In the genomic region with DNA sequence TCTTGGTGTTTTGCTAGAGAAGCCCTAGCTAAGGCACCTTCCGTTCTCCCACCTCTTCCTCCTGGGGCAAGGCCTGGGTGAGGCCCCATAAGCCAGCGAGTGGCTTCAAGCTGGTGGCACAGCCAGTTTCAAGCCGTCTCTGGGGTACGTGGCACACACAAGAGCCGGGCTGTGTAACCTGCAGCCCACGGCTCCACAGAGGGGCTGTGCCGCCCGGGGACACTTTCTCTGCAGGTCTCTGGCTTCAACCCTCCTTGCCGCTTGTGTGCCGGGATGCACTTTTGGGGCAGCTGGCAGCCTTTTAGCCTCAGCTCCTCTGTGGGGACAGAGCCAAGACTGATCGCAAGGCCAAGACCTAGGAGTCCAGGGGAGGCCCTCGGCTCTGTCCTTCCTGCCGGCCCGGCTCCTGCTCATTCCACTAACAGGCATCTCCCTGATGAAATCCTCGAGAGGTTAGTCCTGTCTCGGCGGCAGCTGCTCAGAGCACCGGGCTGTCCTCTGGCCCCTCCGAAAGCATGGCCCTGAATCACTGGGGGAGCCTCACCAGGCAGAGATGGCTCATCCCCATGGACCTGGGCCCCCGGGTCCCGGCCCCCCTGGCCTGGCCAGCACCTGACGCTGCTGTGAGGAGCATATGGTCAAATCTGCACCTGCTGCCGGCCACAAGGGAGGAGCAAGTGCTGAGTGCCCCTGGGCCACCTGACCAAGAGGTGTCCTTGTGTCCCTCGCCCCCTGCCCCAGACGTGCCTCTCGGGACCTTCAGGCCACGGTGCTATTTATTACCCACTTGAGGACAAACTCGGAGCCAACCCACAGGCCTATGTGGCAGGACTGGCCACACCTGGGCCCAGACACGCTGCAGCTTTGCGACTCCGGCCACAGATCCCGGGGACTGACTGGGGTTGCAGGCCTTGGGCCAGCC, we compare ENCODE assay signal across 20 cellular contexts.
DNase-seq lines count a peak whose midpoint lies in the region; FAIRE-seq and TF ChIP-seq lines count a peak whose summit lies in the region.
"Had no signal": no experiment of that assay in that cellular context is flagged by ENCODE, and none has a peak within 500 bp of the region (broad histone marks: within the 10 kb centered on the region; RNA-seq: fewer than 3 reads in every experiment).

No MANE protein-coding gene starts in this region.

- H2BK12ac ChIP-seq in neuronal stem cell (ENCODE audit: low read length): no peak overlapping the region

- H2BK15ac ChIP-seq in neuronal stem cell (ENCODE audit: low read length): no peak overlapping the region

- H4K8ac ChIP-seq in neuronal stem cell (ENCODE audit: low read depth, low read length): peak overlapping the region; percentile 17

- H3K27ac ChIP-seq in endodermal cell (ENCODE audit: low read depth, low read length) (no peak overlapping the region), neuronal stem cell (replicated peaks; ENCODE audit: low read length) (no peak overlapping the region)
- H3K27ac ChIP-seq: adrenal gland, C4-2B, foreskin keratinocyte, neural progenitor cell had no signal

- H3K27me3 ChIP-seq in endodermal cell (ENCODE audit: control insufficient read depth, insufficient read depth, low read length, poor library complexity, severe bottlenecking): no peaks in the 10 kb centered on the region
- peaks cover 0 to 20% (median 0%) of the 10 kb centered on the region in 3 experiments for H3K27me3 ChIP-seq in neuronal stem cell (ENCODE audit: control insufficient read depth in 3 of 3, insufficient read depth in 3 of 3, low read depth in 1 of 3, low read length in 3 of 3)
- H3K27me3 ChIP-seq: adrenal gland, foreskin keratinocyte, neural progenitor cell had no signal

- peak; percentile 9 for DNase-seq in 8988T
- peak; percentile 30 for DNase-seq in CD14-positive monocyte (ENCODE audit: low spot score)
- DNase-seq in endodermal cell: peak; percentile 42
- no peak for DNase-seq in neuronal stem cell (ENCODE audit: low spot score)
- DNase-seq in C1 segment of cervical spinal cord (lab: John Stamatoyannopoulos, UW): no peak
- DNase-seq in SHP77 treated with DMSO at 0.1 percent for 48 hours (lab: John Stamatoyannopoulos, UW): no peak
- no peak for DNase-seq in HTR-8/SVneo (ENCODE audit: insufficient read length, low spot score)
- DNase-seq in NCI-H2227 (lab: John Stamatoyannopoulos, UW; ENCODE audit: unreplicated experiment): no peak
- DNase-seq: activated T-cell treated with anti-CD3 and anti-CD28 coated beads, Interleukin-2, amount 50 U/mL, for 4 hours; foreskin keratinocyte; H7; mesenchymal stem cell; NCI-H1417 treated with DMSO at 0.1 percent for 48 hours; NCI-H2227 treated with DMSO at 0.1 percent for 48 hours; NK-92 treated with Interleukin-12 subunit alpha and Interleukin-12 subunit beta, amount 100 ng/mL, for 24 hours had no signal

- peaks cover 1% of the 10 kb centered on the region for H3K79me1 ChIP-seq in neuronal stem cell (ENCODE audit: low read depth, low read length)

- no peak overlapping the region for H2BK5ac ChIP-seq in neuronal stem cell (ENCODE audit: low read length)

- TF ChIP-seq CTCF in CD14-positive monocyte (IDR thresholded peaks at IDR 0.05) (no peak), endodermal cell (conservative IDR thresholded peaks at IDR 0.05) (no peak)

- no peak overlapping the region for H2BK120ac ChIP-seq in neuronal stem cell (ENCODE audit: low read depth, low read length)

- H3K27ac Mint-ChIP-seq in CD14-positive monocyte (no peak overlapping the region), endodermal cell (no peak overlapping the region)
- H3K27ac Mint-ChIP-seq: neural progenitor cell, T-helper 17 cell had no signal

- H3K27me3 Mint-ChIP-seq in CD14-positive monocyte (ENCODE audit: low read depth in 3 of 3) (peaks cover 0 to 5% (median 5%) of the 10 kb centered on the region in 3 donors), endodermal cell (ENCODE audit: insufficient read depth) (no peaks in the 10 kb centered on the region)
- H3K27me3 Mint-ChIP-seq: T-helper 17 cell had no signal

- H3K36me3 Mint-ChIP-seq in CD14-positive monocyte (no peaks in the 10 kb centered on the region), endodermal cell (ENCODE audit: low read depth) (no peaks in the 10 kb centered on the region)
- H3K36me3 Mint-ChIP-seq: neural progenitor cell had no signal

- no peak overlapping the region for H3K18ac ChIP-seq in neuronal stem cell (ENCODE audit: low read length)

- FAIRE-seq in HTR-8/SVneo (lab: Jason Lieb, UNC): no peak
- FAIRE-seq: GM18507 had no signal

- H3K4me1 ChIP-seq in endodermal cell (ENCODE audit: control insufficient read depth, insufficient read depth, low read length) (peaks cover 4% of the 10 kb centered on the region), neuronal stem cell (ENCODE audit: control insufficient read depth in 2 of 2, insufficient read depth in 1 of 2, low read depth in 1 of 2, low read length in 2 of 2) (no peaks in the 10 kb centered on the region)
- H3K4me1 ChIP-seq: adrenal gland, foreskin keratinocyte had no signal

- no peak overlapping the region for H2AFZ ChIP-seq in neuronal stem cell (ENCODE audit: low read length)
- H2AFZ ChIP-seq: neural progenitor cell had no signal

- intact Hi-C loops in CD14-positive monocyte (cut with micrococcal nuclease): no loop called here

- no peak overlapping the region for H3K4me3 ChIP-seq in endodermal cell (ENCODE audit: low read length)
- no peak overlapping the region for H3K4me3 ChIP-seq in neuronal stem cell (ENCODE audit: low read length in 2 of 2)
- H3K4me3 ChIP-seq: adrenal gland, neural progenitor cell had no signal

- H3K9ac ChIP-seq in endodermal cell (ENCODE audit: extremely low read depth, low read length, poor library complexity, severe bottlenecking) (no peak overlapping the region), neuronal stem cell (ENCODE audit: low read depth, low read length, poor library complexity) (no peak overlapping the region)
- H3K9ac ChIP-seq: neural progenitor cell had no signal

- WGBS in endodermal cell (ENCODE audit: insufficient coverage in 1 of 2, insufficient read length in 1 of 2), 2 experiments: 88 to 89% methylated on average over 29 to 32 of the region's 32 CpGs
- WGBS in neuronal stem cell (ENCODE audit: extremely low coverage in 2 of 2, insufficient read length in 2 of 2, insufficient replicate concordance in 1 of 2), 2 donors: no CpG with 5 or more reads among the region's 32 CpGs

- H2AK5ac ChIP-seq in neuronal stem cell (ENCODE audit: low read depth, low read length): no peak overlapping the region

- H3K4me1 Mint-ChIP-seq in CD14-positive monocyte (peaks cover 13% of the 10 kb centered on the region), endodermal cell (peaks cover 4% of the 10 kb centered on the region)

- H3K9me3 Mint-ChIP-seq in CD14-positive monocyte (no peaks in the 10 kb centered on the region), endodermal cell (no peaks in the 10 kb centered on the region)
- H3K9me3 Mint-ChIP-seq: activated T-cell treated with anti-CD3 and anti-CD28 coated beads, Interleukin-2, amount 50 U/mL, for 4 hours; neural progenitor cell had no signal

- H3K4me2 ChIP-seq in neuronal stem cell (ENCODE audit: insufficient read depth, low read length, poor library complexity, severe bottlenecking): no peak overlapping the region
- H3K4me2 ChIP-seq: neural progenitor cell had no signal

- no peak overlapping the region for H4K91ac ChIP-seq in neuronal stem cell (ENCODE audit: low read depth, low read length, poor library complexity)

- H3K4ac ChIP-seq in neuronal stem cell (ENCODE audit: low read length): no peak overlapping the region

- H3K9me3 ChIP-seq in endodermal cell (ENCODE audit: control insufficient read depth, low read length) (no peaks in the 10 kb centered on the region), neuronal stem cell (replicated peaks in 1 of 2; ENCODE audit: control insufficient read depth in 2 of 2, insufficient read depth in 1 of 2, low read depth in 1 of 2, low read length in 2 of 2) (peaks cover 0 to 29% of the 10 kb centered on the region in 2 donors)
- H3K9me3 ChIP-seq: adrenal gland had no signal

- H3K36me3 ChIP-seq in endodermal cell (ENCODE audit: control insufficient read depth, insufficient read depth, low read length) (no peaks in the 10 kb centered on the region), neuronal stem cell (replicated peaks in 1 of 2; ENCODE audit: control insufficient read depth in 2 of 2, insufficient read depth in 2 of 2, low read length in 2 of 2) (no peaks in the 10 kb centered on the region)
- H3K36me3 ChIP-seq: adrenal gland, neural progenitor cell had no signal

- H3K23ac ChIP-seq in neuronal stem cell (ENCODE audit: low read depth, low read length, poor library complexity): no peak overlapping the region

- H3K14ac ChIP-seq in neuronal stem cell (ENCODE audit: low read length): no peak overlapping the region

- H3K4me3 Mint-ChIP-seq in CD14-positive monocyte (no peak overlapping the region), endodermal cell (no peak overlapping the region)
- H3K4me3 Mint-ChIP-seq: activated T-cell treated with anti-CD3 and anti-CD28 coated beads, Interleukin-2, amount 50 U/mL, for 4 hours; neural progenitor cell; T-helper 17 cell had no signal

Comparison
In these comparisons a context has a peak if more than half of its experiments do, and no peak if none do; other contexts are left out.
1. DNase-seq: peak in 8988T (single experiment), CD14-positive monocyte (single experiment) and endodermal cell (single experiment); none in neuronal stem cell (single experiment), C1 segment of cervical spinal cord (0 of 14), SHP77 treated with DMSO at 0.1 percent for 48 hours (single experiment), HTR-8/SVneo (single experiment) and NCI-H2227 (single experiment).